ENCODE assay signal across 8 cellular contexts in genomic region chr10:62638062-62638477, GRCh38.
DNase-seq lines count a peak whose midpoint lies in the region; ATAC-seq and TF ChIP-seq lines count a peak whose summit lies in the region.

No MANE protein-coding gene starts in this region.

- no peaks in the 10 kb centered on the region for H3K9me3 Mint-ChIP-seq in stimulated activated effector memory CD8-positive, alpha-beta T cell treated with anti-CD3 and anti-CD28 coated beads, Interleukin-12 subunit alpha, Interleukin-12 subunit beta, amount 100 ng/mL, for 72 hours

- peak; percentile 67 for ATAC-seq in Right ventricle myocardium inferior
- peak; percentile 31 for ATAC-seq in HG03521 (IDR thresholded peaks at IDR 0.05; ENCODE audit: unreplicated experiment)
- ATAC-seq in stimulated activated effector memory CD8-positive, alpha-beta T cell treated with anti-CD3 and anti-CD28 coated beads, Interleukin-12 subunit alpha, Interleukin-12 subunit beta, amount 100 ng/mL, for 72 hours = peak; percentile 0

- intact Hi-C loops in Right ventricle myocardium inferior (cut with DNase I) (no loop called here), cardiac septum (cut with DNase I) (loop anchor here (5.0 kb wide), 1 partner anchor 179 kb away; the partner anchor contains the start of gene EGR2)

- peaks cover 10% of the 10 kb centered on the region for H3K4me1 Mint-ChIP-seq in stimulated activated effector memory CD8-positive, alpha-beta T cell treated with anti-CD3 and anti-CD28 coated beads, Interleukin-12 subunit alpha, Interleukin-12 subunit beta, amount 100 ng/mL, for 72 hours

- no peak overlapping the region for H3K4me3 ChIP-seq in epithelial cell of esophagus (ENCODE audit: low read length)

- no peaks in the 10 kb centered on the region for H3K36me3 Mint-ChIP-seq in stimulated activated effector memory CD8-positive, alpha-beta T cell treated with anti-CD3 and anti-CD28 coated beads, Interleukin-12 subunit alpha, Interleukin-12 subunit beta, amount 100 ng/mL, for 72 hours

- DNase-seq in Right ventricle myocardium inferior (ENCODE audit: missing footprints) (no peak), cardiac septum (ENCODE audit: low spot score) (no peak), epithelial cell of esophagus (ENCODE audit: low read depth) (peak; percentile 59), cerebellum (ENCODE audit: low spot score) (no peak), retina (no peak)
- peak in 1 of 2 donors; percentile 57 for DNase-seq in stimulated activated effector memory CD8-positive, alpha-beta T cell treated with anti-CD3 and anti-CD28 coated beads, Interleukin-12 subunit alpha, Interleukin-12 subunit beta, amount 100 ng/mL, for 72 hours (ENCODE audit: low spot score in 2 of 2)
- DNase-seq in stimulated activated CD4-positive, alpha-beta T cell treated with anti-CD3 and anti-CD28 coated beads, Interleukin-4, amount 100 ng/mL, for 24 hours = no peak

- no peak overlapping the region for H3K4me3 Mint-ChIP-seq in stimulated activated effector memory CD8-positive, alpha-beta T cell treated with anti-CD3 and anti-CD28 coated beads, Interleukin-12 subunit alpha, Interleukin-12 subunit beta, amount 100 ng/mL, for 72 hours

- no peak overlapping the region for H3K27ac Mint-ChIP-seq in stimulated activated effector memory CD8-positive, alpha-beta T cell treated with anti-CD3 and anti-CD28 coated beads, Interleukin-12 subunit alpha, Interleukin-12 subunit beta, amount 100 ng/mL, for 72 hours

- TF ChIP-seq CTCF in epithelial cell of esophagus (IDR thresholded peaks at IDR 0.05; ENCODE audit: insufficient read depth, low read depth, low read length, missing control alignments) = no peak

Comparison
In these comparisons a context has a peak if more than half of its experiments do, and no peak if none do; other contexts are left out.
1. ATAC-seq: peak in every context shown above with its lines; median percentile 67 in Right ventricle myocardium inferior; 31 in HG03521; 0 in stimulated activated effector memory CD8-positive, alpha-beta T cell treated with anti-CD3 and anti-CD28 coated beads, Interleukin-12 subunit alpha, Interleukin-12 subunit beta, amount 100 ng/mL, for 72 hours.